In the genomic region with DNA sequence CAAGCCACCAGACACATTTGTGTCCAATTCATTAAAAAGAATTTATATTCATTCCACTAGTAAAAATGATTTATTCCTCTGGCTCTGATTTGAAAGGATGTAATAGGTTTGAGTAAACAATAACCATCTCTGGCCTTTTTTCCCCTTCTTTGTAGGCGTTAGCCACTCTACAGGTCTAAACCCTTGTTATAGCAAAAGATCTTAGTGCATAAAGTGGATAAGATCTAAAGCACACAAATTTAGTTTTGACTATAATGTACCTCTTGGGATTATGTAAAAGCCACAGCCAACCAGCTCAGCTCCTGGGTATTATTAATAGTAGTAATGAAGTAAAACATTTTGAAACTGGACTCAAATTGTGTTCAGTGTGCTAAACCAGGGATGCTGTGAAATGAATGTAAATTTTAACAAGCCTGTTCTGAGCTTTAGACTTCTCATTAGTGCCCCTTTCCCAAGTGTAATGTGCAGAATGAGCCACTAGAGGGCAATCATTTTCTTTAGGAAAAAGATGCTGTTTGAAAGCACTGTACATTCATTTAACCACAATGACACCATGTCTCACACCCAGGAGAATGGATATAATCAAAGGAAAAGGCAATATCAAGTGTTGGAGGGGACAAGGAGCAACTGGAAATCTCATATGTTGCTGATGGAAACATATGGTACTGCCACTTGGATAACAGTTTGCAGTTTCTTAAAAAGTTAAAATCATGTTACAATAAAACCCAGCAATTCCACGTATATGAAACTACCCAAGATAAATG, we compare ENCODE assay signal across 8 cellular contexts.
DNase-seq lines count a peak whose midpoint lies in the region; TF ChIP-seq lines count a peak whose summit lies in the region.

No MANE protein-coding gene starts in this region.

- POLR2A ChIA-PET in HEK293T (lab: Yijun Ruan, JAX): interaction anchor here (0.5 to 1.8 kb wide), 2 partner anchors 71 to 262 kb away, joined by 3 to 4 read pairs; no protein-coding TSS in a partner anchor

- DNase-seq in activated T-cell treated with anti-CD3 and anti-CD28 coated beads for 1 hour (ENCODE audit: low read depth) (peak; percentile 16), HEK293T (ENCODE audit: extremely low spot score) (peak; percentile 50), NCI-H1417 (lab: John Stamatoyannopoulos, UW) (peak; percentile 61 to 93 (median 88)), SW 1271 (lab: John Stamatoyannopoulos, UW) (peak; percentile 5 to 32), cerebellum (ENCODE audit: low spot score) (peak; percentile 61), kidney tubule cell (ENCODE audit: low spot score) (peak; percentile 76)
- DNase-seq in activated T-cell treated with anti-CD3 and anti-CD28 coated beads, Interleukin-2, amount 50 U/mL, for 1 hour: no peak
- peak; percentile 17 to 40 for DNase-seq in stimulated activated CD4-positive, alpha-beta T cell treated with anti-CD3 and anti-CD28 coated beads, Interleukin-4, amount 100 ng/mL, for 48 hours (ENCODE audit: low read depth in 2 of 2)

- CTCF ChIA-PET in HEK293T (lab: Yijun Ruan, JAX): interaction anchor here (0.7 to 1.9 kb wide), 9 partner anchors 11 to 1323 kb away, joined by 3 to 11 read pairs (median 4); no protein-coding TSS in a partner anchor

TF ChIP-seq in HEK293T, 16 proteins besides CTCF, POLR2A, EP300 and RAD21:
- TF ChIP-seq NFRKB (IDR thresholded peaks at IDR 0.05): no peak
- TF ChIP-seq SP1 (IDR thresholded peaks at IDR 0.05): no peak
- TF ChIP-seq FOXK2 (IDR thresholded peaks at IDR 0.05): no peak
- no peak for TF ChIP-seq L3MBTL2 (conservative IDR thresholded peaks at IDR 0.05)
- TF ChIP-seq ZNF384 (IDR thresholded peaks at IDR 0.05): no peak
- no peak for TF ChIP-seq HDGF (IDR thresholded peaks at IDR 0.05; ENCODE audit: borderline replicate concordance)
- TF ChIP-seq LEF1 (IDR thresholded peaks at IDR 0.05; ENCODE audit: borderline replicate concordance): no peak
- no peak for TF ChIP-seq CTBP1 (IDR thresholded peaks at IDR 0.05; ENCODE audit: borderline replicate concordance)
- no peak for TF ChIP-seq ARNT (IDR thresholded peaks at IDR 0.05)
- TF ChIP-seq FOXA1 (IDR thresholded peaks at IDR 0.05): no peak
- TF ChIP-seq TARDBP (IDR thresholded peaks at IDR 0.05): no peak
- TF ChIP-seq, protein P1, sequence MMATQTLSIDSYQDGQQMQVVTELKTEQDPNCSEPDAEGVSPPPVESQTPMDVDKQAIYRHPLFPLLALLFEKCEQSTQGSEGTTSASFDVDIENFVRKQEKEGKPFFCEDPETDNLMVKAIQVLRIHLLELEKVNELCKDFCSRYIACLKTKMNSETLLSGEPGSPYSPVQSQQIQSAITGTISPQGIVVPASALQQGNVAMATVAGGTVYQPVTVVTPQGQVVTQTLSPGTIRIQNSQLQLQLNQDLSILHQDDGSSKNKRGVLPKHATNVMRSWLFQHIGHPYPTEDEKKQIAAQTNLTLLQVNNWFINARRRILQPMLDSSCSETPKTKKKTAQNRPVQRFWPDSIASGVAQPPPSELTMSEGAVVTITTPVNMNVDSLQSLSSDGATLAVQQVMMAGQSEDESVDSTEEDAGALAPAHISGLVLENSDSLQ (IDR thresholded peaks at IDR 0.05): no peak
